ENCODE assay signal across 1 cellular context in genomic region chr11:508956-509355, GRCh38.
TF ChIP-seq lines count a peak whose summit lies in the region.

No MANE protein-coding gene starts in this region.

TF ChIP-seq in HCT116, 20 proteins besides CTCF, POLR2A, EP300 and RAD21:
- TF ChIP-seq SRF (IDR thresholded peaks at IDR 0.05; ENCODE audit: low read depth) (no peak), YY1 (IDR thresholded peaks at IDR 0.05; ENCODE audit: extremely low read depth, insufficient replicate concordance, low read depth, low read length) (no peak), ELF1 (IDR thresholded peaks at IDR 0.05; ENCODE audit: borderline replicate concordance, low read depth) (no peak), EZH2phosphoT487 (IDR thresholded peaks at IDR 0.05; ENCODE audit: borderline replicate concordance) (no peak), SP1 (IDR thresholded peaks at IDR 0.05; ENCODE audit: low read depth) (no peak), ZBTB33 (IDR thresholded peaks at IDR 0.05; ENCODE audit: extremely low read depth, insufficient replicate concordance, low read length) (no peak), CEBPB (IDR thresholded peaks at IDR 0.05; ENCODE audit: low read depth) (no peak)
